ENCODE assay signal across 1 cellular context in genomic region chr18:10054366-10054765, GRCh38.
TF ChIP-seq lines count a peak whose summit lies in the region.

No MANE protein-coding gene starts in this region.

TF ChIP-seq in IMR-90, 13 proteins besides CTCF, POLR2A, EP300 and RAD21:
- TF ChIP-seq ELK1 (IDR thresholded peaks at IDR 0.05; ENCODE audit: borderline replicate concordance, low read depth, low read length) (no peak), MAFK (IDR thresholded peaks at IDR 0.05; ENCODE audit: low read depth, low read length) (no peak), BHLHE40 (IDR thresholded peaks at IDR 0.05; ENCODE audit: low read depth, low read length) (no peak), RCOR1 (IDR thresholded peaks at IDR 0.05; ENCODE audit: insufficient replicate concordance, low read length) (no peak), RFX5 (IDR thresholded peaks at IDR 0.05; ENCODE audit: low read depth, low read length) (no peak), MXI1 (IDR thresholded peaks at IDR 0.05; ENCODE audit: borderline replicate concordance, low read depth, low read length) (no peak), NFE2L2 (IDR thresholded peaks at IDR 0.05; ENCODE audit: low read depth, low read length) (no peak), USF2 (IDR thresholded peaks at IDR 0.05; ENCODE audit: low read depth, low read length) (no peak), SMC3 (IDR thresholded peaks at IDR 0.05; ENCODE audit: low read depth, low read length) (no peak), CEBPB (IDR thresholded peaks at IDR 0.05; ENCODE audit: low read depth, low read length) (no peak), CHD1 (IDR thresholded peaks at IDR 0.05; ENCODE audit: low read depth, low read length) (no peak), MAZ (IDR thresholded peaks at IDR 0.05; ENCODE audit: borderline replicate concordance, low read depth, low read length) (no peak)
TF ChIP-seq in IMR-90: peak in this region for 0.
